ENCODE assay signal across 12 cellular contexts in the genomic region with DNA sequence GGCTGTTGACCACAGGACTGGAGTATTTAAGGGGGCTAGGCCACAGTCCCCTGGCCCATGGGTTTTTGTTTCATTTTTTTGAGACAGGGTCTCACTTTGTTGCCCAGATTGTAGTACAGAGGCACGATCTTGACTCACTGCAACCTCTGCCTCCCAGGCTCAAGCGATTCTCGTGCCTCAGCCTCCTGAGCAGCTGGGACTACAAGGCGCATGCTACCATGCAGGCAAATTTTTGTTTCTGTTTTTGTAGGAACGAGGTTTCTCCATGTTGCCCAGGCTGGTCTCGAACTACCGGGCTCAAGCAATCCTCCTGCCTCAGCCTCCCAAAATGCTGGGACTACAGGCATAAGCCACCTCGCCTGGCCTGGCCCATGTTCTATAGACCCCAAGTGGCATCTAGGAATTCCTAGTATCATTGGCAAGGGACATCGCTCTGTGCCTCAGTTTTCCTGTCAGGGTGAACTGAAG. TPM values are rescaled to one million over a fixed set of nuclear protein-coding genes. Genes with fewer than 3 reads are reported as not detected.
DNase-seq lines count a peak whose midpoint lies in the region; ATAC-seq and TF ChIP-seq lines count a peak whose summit lies in the region.
"Had no signal": no experiment of that assay in that cellular context is flagged by ENCODE, and none has a peak within 500 bp of the region (broad histone marks: within the 10 kb centered on the region; RNA-seq: fewer than 3 reads in every experiment).

No MANE protein-coding gene starts in this region.

- peak overlapping the region; percentile 88 for H3K27ac Mint-ChIP-seq in activated T-helper 17 cell treated with anti-CD3 and anti-CD28 coated beads, Interleukin-2, amount 50 U/mL, for 72 hours

- H3K9ac ChIP-seq in HUES6 (ENCODE audit: low read length): peak overlapping the region; percentile 80

- WGBS in stomach, 5 donors: 73 to 91% (median 88%) methylated on average over 9 of the region's 9 CpGs

- DNase-seq in stomach (no peak), DMS79 treated with DMSO at 0.1 percent for 48 hours (lab: John Stamatoyannopoulos, UW) (no peak), nucleus accumbens (lab: John Stamatoyannopoulos, UW) (no peak)
- DNase-seq: activated CD4-positive, alpha-beta T cell treated with anti-CD3 and anti-CD28 coated beads, Interleukin-2, amount 50 U/mL, for 4 hours; stimulated activated CD4-positive, alpha-beta T cell treated with anti-CD3 and anti-CD28 coated beads, Interleukin-2, amount 100 ng/mL, for 48 hours had no signal

- peak overlapping the region; percentile 56; the same call in 1 of the 2 replicates for H3K27ac ChIP-seq in HUES6 (ENCODE audit: low read depth, low read length)
- peak overlapping the region; percentile 87 for H3K27ac ChIP-seq in layer of hippocampus (ENCODE audit: low read depth, low read length)
- H3K27ac ChIP-seq in stomach: peak overlapping the region; percentile 20 to 88 (median 82)

- TF ChIP-seq CTCF in stomach (IDR thresholded peaks at IDR 0.05): no peak

- no peaks in the 10 kb centered on the region for H3K36me3 Mint-ChIP-seq in activated T-helper 17 cell treated with anti-CD3 and anti-CD28 coated beads, Interleukin-2, amount 50 U/mL, for 72 hours (ENCODE audit: low read depth)

- H3K9me3 ChIP-seq in HUES6 (ENCODE audit: control insufficient read depth, insufficient read depth, low read depth, low read length) (no peaks in the 10 kb centered on the region), stomach (no peaks in the 10 kb centered on the region)

- H3K36me3 ChIP-seq in HUES6 (ENCODE audit: control insufficient read depth, insufficient read depth, low read length): no peaks in the 10 kb centered on the region
- no peaks in the 10 kb centered on the region for H3K36me3 ChIP-seq in stomach

- H3K4me3 ChIP-seq in HUES6 (ENCODE audit: low read depth, low read length) (no peak overlapping the region), stomach (no peak overlapping the region)

- H3K9me3 Mint-ChIP-seq in activated T-helper 17 cell treated with anti-CD3 and anti-CD28 coated beads, Interleukin-2, amount 50 U/mL, for 72 hours: no peaks in the 10 kb centered on the region

- H3K27me3 ChIP-seq in HUES6 (ENCODE audit: control insufficient read depth, insufficient read depth, low read length) (peaks cover 15% of the 10 kb centered on the region), layer of hippocampus (ENCODE audit: control insufficient read depth, insufficient read depth, low read length) (no peaks in the 10 kb centered on the region), stomach (peaks cover 0 to 16% (median 3%) of the 10 kb centered on the region in 3 donors)

- no peak for TF ChIP-seq EP300 in stomach (IDR thresholded peaks at IDR 0.05)

- no peak for ATAC-seq in activated T-helper 17 cell treated with anti-CD3 and anti-CD28 coated beads, Interleukin-2, amount 50 U/mL, for 72 hours (replicated peaks)
- no peak for ATAC-seq in HG03342 (IDR thresholded peaks at IDR 0.05; ENCODE audit: unreplicated experiment)

- peaks cover 28% of the 10 kb centered on the region for H3K4me1 Mint-ChIP-seq in activated T-helper 17 cell treated with anti-CD3 and anti-CD28 coated beads, Interleukin-2, amount 50 U/mL, for 72 hours

- H3K27me3 Mint-ChIP-seq in activated T-helper 17 cell treated with anti-CD3 and anti-CD28 coated beads, Interleukin-2, amount 50 U/mL, for 72 hours: no peaks in the 10 kb centered on the region

- peak overlapping the region; percentile 86 for H3K4me3 Mint-ChIP-seq in activated T-helper 17 cell treated with anti-CD3 and anti-CD28 coated beads, Interleukin-2, amount 50 U/mL, for 72 hours

- peaks cover 75% of the 10 kb centered on the region for H3K4me1 ChIP-seq in HUES6 (ENCODE audit: control insufficient read depth, insufficient read depth, low read length)
- peaks cover 55 to 92% (median 79%) of the 10 kb centered on the region in 4 donors for H3K4me1 ChIP-seq in stomach

- intact Hi-C loops in stomach (cut with DNase I; ENCODE audit: low total_unique reads): no loop called here

- no peak for TF ChIP-seq POLR2A in stomach (IDR thresholded peaks at IDR 0.05)

RNA-seq across cellular contexts. Expression of a gene that starts 14.6 kb away (rescaled TPM):
- under 1 TPM in 1 of 2 donors, not detected in 1; 0.05 TPM for total RNA-seq in activated T-helper 17 cell treated with anti-CD3 and anti-CD28 coated beads, Interleukin-2, amount 50 U/mL, for 72 hours
- total RNA-seq in stomach: 10 to 100 TPM in 2 of 5 donors, 1 to 10 TPM in 3; 3.2 to 22.3 (median 8.9) TPM
- polyA plus RNA-seq in stomach: 1 to 10 TPM; 1.7 to 9.0 (median 3.2) TPM
- total RNA-seq: mononuclear cell had no signal

RNA-seq across cellular contexts. Expression of a gene that starts 20.7 kb away (rescaled TPM):
- total RNA-seq in activated T-helper 17 cell treated with anti-CD3 and anti-CD28 coated beads, Interleukin-2, amount 50 U/mL, for 72 hours: not detected
- 10 to 100 TPM in 1 of 5 donors, 1 to 10 TPM in 1, not detected in 3; 5.7 to 39.7 TPM for total RNA-seq in stomach
- under 1 TPM in 1 of 3 donors, not detected in 2; 0.05 TPM for polyA plus RNA-seq in stomach
- total RNA-seq: Daoy, mononuclear cell had no signal

RNA-seq across cellular contexts. Expression of a gene that starts 42.8 kb away (rescaled TPM):
- total RNA-seq in activated T-helper 17 cell treated with anti-CD3 and anti-CD28 coated beads, Interleukin-2, amount 50 U/mL, for 72 hours: 1 to 10 TPM; 2.2 to 4.4 TPM
- total RNA-seq in stomach: 1 to 10 TPM in 1 of 5 donors, under 1 TPM in 1, not detected in 3; 0.72 to 2.0 TPM
- polyA plus RNA-seq in stomach: 100 to 1,000 TPM in 1 of 3 donors, 1 to 10 TPM in 2; 6.9 to 207 (median 7.5) TPM

RNA-seq across cellular contexts. Expression of a gene that starts 43.4 kb away (rescaled TPM):
- total RNA-seq in activated T-helper 17 cell treated with anti-CD3 and anti-CD28 coated beads, Interleukin-2, amount 50 U/mL, for 72 hours: 1 to 10 TPM in 1 of 2 donors, under 1 TPM in 1; 0.30 to 1.5 TPM
- not detected for total RNA-seq in stomach
- polyA plus RNA-seq in stomach: under 1 TPM in 2 of 3 donors, not detected in 1; 0.33 to 0.37 TPM
- total RNA-seq: RPMI7951 had no signal
